In the genomic region with DNA sequence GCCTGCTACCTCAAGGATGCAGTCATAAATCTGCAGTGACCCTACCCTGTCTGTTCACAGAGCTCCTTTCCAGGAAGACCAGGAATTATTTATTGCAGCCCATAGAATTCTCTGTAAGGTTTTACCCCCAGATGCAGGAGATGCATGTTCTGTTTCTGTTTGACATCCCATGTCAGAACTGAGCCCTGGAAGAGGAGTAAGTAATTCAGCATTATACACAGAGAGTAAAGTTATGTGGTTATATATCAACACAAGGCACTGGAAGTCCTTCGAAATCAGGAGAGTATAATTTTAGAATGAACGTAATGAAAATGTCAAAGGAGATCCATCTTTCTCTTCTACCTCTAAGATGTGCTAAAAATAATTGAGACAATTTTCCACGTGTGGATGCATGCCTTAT, we compare ENCODE assay signal across 7 cellular contexts.
"Had no signal": no experiment of that assay in that cellular context is flagged by ENCODE, and none has a peak within 500 bp of the region (broad histone marks: within the 10 kb centered on the region; RNA-seq: fewer than 3 reads in every experiment).

No MANE protein-coding gene starts in this region.

- H3K36me3 Mint-ChIP-seq: IgD-negative memory B cell had no signal

- H3K9me3 ChIP-seq: HAP-1 had no signal

- DNase-seq: HFFc6 had no signal

- H3K27ac ChIP-seq: HL-60 had no signal

- H3K9me3 Mint-ChIP-seq: HFFc6 had no signal

- H3K27ac Mint-ChIP-seq: GM23338, HFFc6, IgD-negative memory B cell had no signal

- H3K4me3 Mint-ChIP-seq: GM23338, HFFc6, IgD-negative memory B cell had no signal

- H3K4me1 ChIP-seq: HAP-1 had no signal

- ATAC-seq: GM23338, HCT116, HepG2 had no signal

- H3K4me3 ChIP-seq: GM23338, HAP-1 had no signal

- H3K36me3 ChIP-seq: HAP-1 had no signal

- H3K4me1 Mint-ChIP-seq: GM23338 had no signal
